Comparison of ENCODE assay signal across 8 cellular contexts in the genomic region with DNA sequence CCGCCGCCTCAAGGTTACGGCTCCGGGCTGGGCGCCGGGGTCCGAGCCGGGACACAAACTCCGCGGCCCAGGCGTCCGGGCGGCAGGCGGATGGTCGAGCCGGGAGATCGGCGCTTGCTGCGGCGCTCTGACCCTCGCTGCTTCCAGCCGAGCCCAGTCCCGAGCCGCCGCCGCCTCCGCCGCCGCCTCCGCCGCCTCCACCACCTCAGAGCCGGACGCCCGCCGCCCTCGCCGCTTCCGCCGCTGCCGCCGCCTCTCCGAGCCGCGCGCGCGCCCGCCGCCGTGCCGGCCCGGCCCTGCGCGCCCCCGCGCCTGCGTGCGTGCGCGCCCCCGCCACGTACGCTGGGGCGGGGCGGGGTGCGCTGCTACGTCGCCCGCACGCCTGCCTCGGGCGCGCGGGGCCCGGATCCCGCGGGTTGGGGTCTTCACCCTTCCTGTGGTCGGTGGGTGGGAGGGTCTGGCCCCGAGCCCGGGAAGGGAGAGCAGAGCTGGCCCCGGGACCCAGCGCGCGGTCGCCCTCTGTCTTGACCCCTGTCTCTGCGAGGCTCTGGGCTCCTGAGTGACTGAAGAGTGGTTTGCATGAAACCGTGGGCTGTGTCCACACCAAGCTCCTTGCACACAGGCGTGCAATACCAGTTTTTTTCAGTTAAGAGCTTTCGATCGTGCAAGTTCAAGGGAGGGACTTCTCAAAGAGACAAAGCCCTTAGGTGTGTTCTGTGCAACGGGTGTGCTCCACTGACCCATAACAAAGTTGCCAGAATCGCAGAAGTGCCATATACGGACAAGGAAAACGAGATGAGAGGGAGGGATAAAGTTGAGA. TPM values are rescaled to one million over a fixed set of nuclear protein-coding genes. Genes with fewer than 3 reads are reported as not detected.
DNase-seq lines count a peak whose midpoint lies in the region; ATAC-seq and TF ChIP-seq lines count a peak whose summit lies in the region.

Gene SMURF1 (minus strand): TSS at position 256 of the 820 bp plus-strand sequence. CDS start 328 bp downstream, outside the sequence.

- CTCF ChIA-PET in activated CD8-positive, alpha-beta memory T cell treated with anti-CD3 and anti-CD28 coated beads, Interleukin-2, amount 10 ng/mL, durations not matched to agents 7 days and 5 days (lab: Charles Lee) = interaction anchor here (0.8 to 1.2 kb wide), 3 partner anchors 11 to 169 kb away, joined by 3 read pairs; no protein-coding TSS in a partner anchor

- peaks cover 9% of the 10 kb centered on the region for H3K36me3 Mint-ChIP-seq in activated CD8-positive, alpha-beta memory T cell treated with anti-CD3 and anti-CD28 coated beads, Interleukin-2, amount 10 ng/mL, durations not matched to agents 7 days and 5 days
- peaks cover 8% of the 10 kb centered on the region for H3K36me3 Mint-ChIP-seq in endodermal cell (ENCODE audit: low read depth)

- H3K36me3 ChIP-seq in endodermal cell (ENCODE audit: control insufficient read depth, insufficient read depth, low read length) = peaks cover 4% of the 10 kb centered on the region
- peaks cover 7% of the 10 kb centered on the region for H3K36me3 ChIP-seq in mesodermal cell (ENCODE audit: control insufficient read depth, insufficient read depth, low read length)

- H3K9ac ChIP-seq in endodermal cell (ENCODE audit: extremely low read depth, low read length, poor library complexity, severe bottlenecking) = peak within 1 kb of the TSS; percentile 51

- H3K27ac ChIP-seq in endodermal cell (ENCODE audit: low read depth, low read length) (peak within 1 kb of the TSS; percentile 87), mesodermal cell (ENCODE audit: low read depth, low read length, severe bottlenecking) (peak within 1 kb of the TSS; percentile 96)

- 2% methylated on average over 17 to 94 of the region's 94 CpGs for WGBS in endodermal cell (ENCODE audit: insufficient coverage in 1 of 2, insufficient read length in 1 of 2), 2 experiments
- WGBS in mesodermal cell (ENCODE audit: insufficient coverage in 2 of 2), 2 experiments = 1% methylated on average over 38 to 63 of the region's 94 CpGs

- H3K4me1 ChIP-seq in endodermal cell (ENCODE audit: control insufficient read depth, insufficient read depth, low read length) (peaks cover 13% of the 10 kb centered on the region), mesodermal cell (ENCODE audit: control insufficient read depth, insufficient read depth, low read length, poor library complexity, severe bottlenecking) (peaks cover 12% of the 10 kb centered on the region)

- H3K27me3 ChIP-seq in endodermal cell (ENCODE audit: control insufficient read depth, insufficient read depth, low read length, poor library complexity, severe bottlenecking) = no peaks in the 10 kb centered on the region

- 0 out of 2 replicates have a peak, but pooled peaks have one; percentile 17 for TF ChIP-seq CTCF in AG10803 (conservative IDR thresholded peaks at IDR 0.05; ENCODE audit: low read length)
- peak; percentile 25 for TF ChIP-seq CTCF in endodermal cell (conservative IDR thresholded peaks at IDR 0.05)

- H3K4me3 ChIP-seq in AG10803 (ENCODE audit: low read length) (peak within 1 kb of the TSS; percentile 77), endodermal cell (ENCODE audit: low read length) (peak within 1 kb of the TSS; percentile 85), mesodermal cell (ENCODE audit: extremely low read depth, insufficient read depth, low read length, poor library complexity, severe bottlenecking) (peak within 1 kb of the TSS; percentile 76)

- peaks cover 31% of the 10 kb centered on the region for H3K4me1 Mint-ChIP-seq in activated CD8-positive, alpha-beta memory T cell treated with anti-CD3 and anti-CD28 coated beads, Interleukin-2, amount 10 ng/mL, durations not matched to agents 7 days and 5 days
- H3K4me1 Mint-ChIP-seq in endodermal cell = peaks cover 32% of the 10 kb centered on the region

- peak within 1 kb of the TSS; percentile 90 for H3K4me3 Mint-ChIP-seq in activated CD8-positive, alpha-beta memory T cell treated with anti-CD3 and anti-CD28 coated beads, Interleukin-2, amount 10 ng/mL, durations not matched to agents 7 days and 5 days
- peak within 1 kb of the TSS; percentile 72 for H3K4me3 Mint-ChIP-seq in endodermal cell

- H3K9me3 ChIP-seq in endodermal cell (ENCODE audit: control insufficient read depth, low read length) (no peaks in the 10 kb centered on the region), mesodermal cell (ENCODE audit: control insufficient read depth, low read length) (no peaks in the 10 kb centered on the region)

- ATAC-seq in GM18868 (IDR thresholded peaks at IDR 0.05; ENCODE audit: unreplicated experiment) = peak; percentile 69
- ATAC-seq in HG03108 (IDR thresholded peaks at IDR 0.05; ENCODE audit: unreplicated experiment) = peak; percentile 75
- ATAC-seq in activated CD8-positive, alpha-beta memory T cell treated with anti-CD3 and anti-CD28 coated beads, Interleukin-2, amount 10 ng/mL, durations not matched to agents 7 days and 5 days = peak; percentile 64

- peak within 1 kb of the TSS; percentile 80 for H3K27ac Mint-ChIP-seq in activated CD8-positive, alpha-beta memory T cell treated with anti-CD3 and anti-CD28 coated beads, Interleukin-2, amount 10 ng/mL, durations not matched to agents 7 days and 5 days
- H3K27ac Mint-ChIP-seq in endodermal cell = peak within 1 kb of the TSS; percentile 92

- H3K27me3 Mint-ChIP-seq in activated CD8-positive, alpha-beta memory T cell treated with anti-CD3 and anti-CD28 coated beads, Interleukin-2, amount 10 ng/mL, durations not matched to agents 7 days and 5 days = peaks cover 9% of the 10 kb centered on the region
- H3K27me3 Mint-ChIP-seq in endodermal cell (ENCODE audit: insufficient read depth) = no peaks in the 10 kb centered on the region

- no peaks in the 10 kb centered on the region for H3K9me3 Mint-ChIP-seq in activated CD8-positive, alpha-beta memory T cell treated with anti-CD3 and anti-CD28 coated beads, Interleukin-2, amount 10 ng/mL, durations not matched to agents 7 days and 5 days (ENCODE audit: low read depth)
- no peaks in the 10 kb centered on the region for H3K9me3 Mint-ChIP-seq in endodermal cell

- DNase-seq in AG10803 (ENCODE audit: low read depth) = peak; percentile 57
- peak; percentile 83 for DNase-seq in NCI-H748 (lab: John Stamatoyannopoulos, UW; ENCODE audit: unreplicated experiment)
- peak; percentile 73 for DNase-seq in activated CD8-positive, alpha-beta memory T cell treated with anti-CD3 and anti-CD28 coated beads, Interleukin-2, amount 10 ng/mL, durations not matched to agents 7 days and 5 days
- peak; percentile 80 for DNase-seq in endodermal cell
- peak; percentile 27 for DNase-seq in stimulated activated CD8-positive, alpha-beta memory T cell treated with anti-CD3 and anti-CD28 coated beads, Interleukin-15, amount 100 ng/mL, for 1 hour (ENCODE audit: low read depth)

RNA-seq across cellular contexts. Expression of gene SMURF1, which starts in this region (rescaled TPM):
- total RNA-seq in activated CD8-positive, alpha-beta memory T cell treated with anti-CD3 and anti-CD28 coated beads, Interleukin-2, amount 10 ng/mL, durations not matched to agents 7 days and 5 days = 10 to 100 TPM; 12.9 to 13.9 TPM
- total RNA-seq in endodermal cell = 10 to 100 TPM; 31.6 to 38.1 TPM
- 17.8 TPM for polyA plus RNA-seq in endodermal cell (2013, experiment 1 of 2)
- 18.9 TPM for polyA plus RNA-seq in endodermal cell (2013, experiment 2 of 2)
- polyA plus RNA-seq in mesodermal cell (2013, experiment 1 of 2) = 21.5 TPM
- 18.9 TPM for polyA plus RNA-seq in mesodermal cell (2013, experiment 2 of 2)

Comparison
In these comparisons a context has a peak if more than half of its experiments do, and no peak if none do; other contexts are left out.
1. Peak in every context shown above with its lines: DNase-seq, ATAC-seq, H3K4me3 ChIP-seq and H3K27ac ChIP-seq.
2. DNase-seq: peak in every context shown above with its lines; median percentile 83 in NCI-H748; 80 in endodermal cell; 73 in activated CD8-positive, alpha-beta memory T cell treated with anti-CD3 and anti-CD28 coated beads, Interleukin-2, amount 10 ng/mL, durations not matched to agents 7 days and 5 days; 57 in AG10803; 27 in stimulated activated CD8-positive, alpha-beta memory T cell treated with anti-CD3 and anti-CD28 coated beads, Interleukin-15, amount 100 ng/mL, for 1 hour.